18 cellular contexts compared by ENCODE assay signal in genomic region chr2:227221120-227221519, GRCh38. TPM values are rescaled to one million over a fixed set of nuclear protein-coding genes. Genes with fewer than 3 reads are reported as not detected.
DNase-seq lines count a peak whose midpoint lies in the region; FAIRE-seq and TF ChIP-seq lines count a peak whose summit lies in the region.
"Had no signal": no experiment of that assay in that cellular context is flagged by ENCODE, and none has a peak within 500 bp of the region (broad histone marks: within the 10 kb centered on the region; RNA-seq: fewer than 3 reads in every experiment).

No MANE protein-coding gene starts in this region.

- no peak overlapping the region for H3K4me2 ChIP-seq in neural progenitor cell

- TF ChIP-seq CTCF in D721Med (IDR thresholded peaks at IDR 0.05; ENCODE audit: insufficient read depth, missing control alignments), result no peak
- no peak for TF ChIP-seq CTCF in bronchial epithelial cell (IDR thresholded peaks at IDR 0.05; ENCODE audit: insufficient read depth, low read length, severe bottlenecking)
- no peak for TF ChIP-seq CTCF in neural progenitor cell (IDR thresholded peaks at IDR 0.05)

- no peaks in the 10 kb centered on the region for H3K36me3 ChIP-seq in bronchial epithelial cell (ENCODE audit: control insufficient read depth, insufficient read depth, low read length)
- H3K36me3 ChIP-seq in neural progenitor cell, result no peaks in the 10 kb centered on the region
- H3K36me3 ChIP-seq: HAP-1 had no signal

- no peak overlapping the region for H3K4me3 Mint-ChIP-seq in neural progenitor cell
- H3K4me3 Mint-ChIP-seq: CD4-positive, CD25-positive, alpha-beta regulatory T cell had no signal

- no peaks in the 10 kb centered on the region for H3K79me2 ChIP-seq in neural progenitor cell (ENCODE audit: low read depth)

- H3K27ac ChIP-seq in neural progenitor cell, result no peak overlapping the region

- no peaks in the 10 kb centered on the region for H3K9me3 ChIP-seq in neural progenitor cell (ENCODE audit: low read depth)
- H3K9me3 ChIP-seq: HAP-1 had no signal

- H3F3A ChIP-seq in neural progenitor cell (ENCODE audit: low read depth), result no peaks in the 10 kb centered on the region

- no peaks in the 10 kb centered on the region for H3K27me3 ChIP-seq in bronchial epithelial cell (ENCODE audit: control insufficient read depth, insufficient read depth, low read length)
- no peaks in the 10 kb centered on the region for H3K27me3 ChIP-seq in neural progenitor cell

- H3K27ac Mint-ChIP-seq in neural progenitor cell, result no peak overlapping the region
- H3K27ac Mint-ChIP-seq: CD4-positive, CD25-positive, alpha-beta regulatory T cell had no signal

- no peak overlapping the region for H3K9ac ChIP-seq in neural progenitor cell

- peaks cover 4% of the 10 kb centered on the region for H3K27me3 Mint-ChIP-seq in neural progenitor cell (ENCODE audit: insufficient read depth, low read depth)

- H3K4me1 ChIP-seq in neural progenitor cell, result no peaks in the 10 kb centered on the region
- H3K4me1 ChIP-seq: HAP-1 had no signal

- FAIRE-seq in D721Med (lab: Jason Lieb, UNC), result peak; percentile 79
- FAIRE-seq in bronchial epithelial cell (lab: Jason Lieb, UNC), result peak; percentile 52
- FAIRE-seq: G401.6, GM12891 had no signal

- no peaks in the 10 kb centered on the region for H3K4me1 Mint-ChIP-seq in neural progenitor cell
- H3K4me1 Mint-ChIP-seq: CD4-positive, CD25-positive, alpha-beta regulatory T cell had no signal

- no peaks in the 10 kb centered on the region for H3K9me3 Mint-ChIP-seq in neural progenitor cell
- H3K9me3 Mint-ChIP-seq: CD4-positive, CD25-positive, alpha-beta regulatory T cell had no signal

- no peaks in the 10 kb centered on the region for H4K20me1 ChIP-seq in neural progenitor cell (ENCODE audit: low read depth)

- H2AFZ ChIP-seq in neural progenitor cell (replicated peaks), result peak overlapping the region; percentile 34

- DNase-seq in D721Med (ENCODE audit: insufficient read length, low spot score) (peak; percentile 48), NCI-H82 (lab: John Stamatoyannopoulos, UW) (peak; percentile 48), bronchial epithelial cell (ENCODE audit: low read depth) (no peak), neural progenitor cell (ENCODE audit: low spot score) (no peak), NAMALWA (ENCODE audit: low spot score) (no peak), C1 segment of cervical spinal cord (lab: John Stamatoyannopoulos, UW) (no peak), T-helper 1 cell (no peak)
- DNase-seq: CD4-positive, CD25-positive, alpha-beta regulatory T cell; DMS153; DMS79 treated with DMSO at 0.1 percent for 48 hours; EL; GOT3; IMR-90; KG1 had no signal

- H3K4me3 ChIP-seq in bronchial epithelial cell (ENCODE audit: low read depth, low read length) (no peak overlapping the region), neural progenitor cell (no peak overlapping the region)
- H3K4me3 ChIP-seq: HAP-1 had no signal

- no peaks in the 10 kb centered on the region for H3K36me3 Mint-ChIP-seq in neural progenitor cell
- H3K36me3 Mint-ChIP-seq: CD4-positive, CD25-positive, alpha-beta regulatory T cell had no signal

RNA-seq across cellular contexts. Expression of gene COL4A3, which starts 56.7 kb away (rescaled TPM):
- under 0.01 and 0.26 TPM in 2 replicates for total RNA-seq in bronchial epithelial cell
- total RNA-seq in neural progenitor cell (ENCODE audit: low replicate concordance), result not detected in 2 replicates
- total RNA-seq: A673; CD4-positive, CD25-positive, alpha-beta regulatory T cell; IMR-90 had no signal

RNA-seq across cellular contexts. Expression of gene COL4A4, which starts 57.1 kb away (rescaled TPM):
- total RNA-seq in bronchial epithelial cell (under 0.01 and 0.13 TPM in 2 replicates), neural progenitor cell (ENCODE audit: low replicate concordance) (0.60 and 0.62 TPM in 2 replicates)
- total RNA-seq: A673; CD4-positive, CD25-positive, alpha-beta regulatory T cell; IMR-90 had no signal

Comparison
In these comparisons a context has a peak if more than half of its experiments do, and no peak if none do; other contexts are left out.
1. DNase-seq: peak in D721Med (single experiment) and NCI-H82 (single experiment); none in bronchial epithelial cell (single experiment), neural progenitor cell (single experiment), NAMALWA (single experiment), C1 segment of cervical spinal cord (0 of 14) and T-helper 1 cell (0 of 5).